ENCODE assay signal across 25 cellular contexts in genomic region chr1:36539526-36539925, GRCh38. TPM values are rescaled to one million over a fixed set of nuclear protein-coding genes. Genes with fewer than 3 reads are reported as not detected.
"Had no signal": no experiment of that assay in that cellular context is flagged by ENCODE, and none has a peak within 500 bp of the region (broad histone marks: within the 10 kb centered on the region; RNA-seq: fewer than 3 reads in every experiment).

No MANE protein-coding gene starts in this region.

- H3K9me3 Mint-ChIP-seq: naive thymus-derived CD4-positive, alpha-beta T cell; nephron progenitor cell; stimulated activated memory B cell treated with anti-CD40 and anti-IgM and Interleukin-4, amounts not matched to agents 10 μg/mL and 1 μg/mL and 100 μg/mL, for 72 hours had no signal

- H3K27me3 ChIP-seq: right lobe of liver, uterus had no signal

- H3K27ac ChIP-seq: epithelial cell of prostate, esophagus muscularis mucosa, gastrocnemius medialis, heart right ventricle, left ventricle myocardium inferior, parathyroid adenoma, psoas muscle, right lobe of liver, spleen, stomach, uterus had no signal

- H3K4me1 ChIP-seq: esophagus muscularis mucosa, gastrocnemius medialis, heart right ventricle, left ventricle myocardium inferior, parathyroid adenoma, psoas muscle, right lobe of liver, spleen, stomach, uterus had no signal

- H3K4me1 Mint-ChIP-seq: naive thymus-derived CD4-positive, alpha-beta T cell; nephron progenitor cell; stimulated activated memory B cell treated with anti-CD40 and anti-IgM and Interleukin-4, amounts not matched to agents 10 μg/mL and 1 μg/mL and 100 μg/mL, for 72 hours had no signal

- H3K27ac Mint-ChIP-seq: naive thymus-derived CD4-positive, alpha-beta T cell; nephron progenitor cell; stimulated activated memory B cell treated with anti-CD40 and anti-IgM and Interleukin-4, amounts not matched to agents 10 μg/mL and 1 μg/mL and 100 μg/mL, for 72 hours had no signal

- H3K36me3 ChIP-seq: esophagus muscularis mucosa, gastrocnemius medialis, heart right ventricle, left ventricle myocardium inferior, right lobe of liver, spleen, stomach, uterus had no signal

- H3K4me3 Mint-ChIP-seq: naive thymus-derived CD4-positive, alpha-beta T cell; nephron progenitor cell; stimulated activated memory B cell treated with anti-CD40 and anti-IgM and Interleukin-4, amounts not matched to agents 10 μg/mL and 1 μg/mL and 100 μg/mL, for 72 hours had no signal

- H3K9ac ChIP-seq: parathyroid adenoma had no signal

- H3K36me3 Mint-ChIP-seq: naive thymus-derived CD4-positive, alpha-beta T cell; stimulated activated memory B cell treated with anti-CD40 and anti-IgM and Interleukin-4, amounts not matched to agents 10 μg/mL and 1 μg/mL and 100 μg/mL, for 72 hours had no signal

- ATAC-seq: gastrocnemius medialis; heart right ventricle; naive thymus-derived CD4-positive, alpha-beta T cell; psoas muscle; right lobe of liver; stimulated activated memory B cell treated with anti-CD40 and anti-IgM and Interleukin-4, amounts not matched to agents 10 μg/mL and 1 μg/mL and 100 μg/mL, for 72 hours had no signal

- DNase-seq: effector memory CD4-positive, alpha-beta T cell; gastrocnemius medialis; heart right ventricle; left ventricle myocardium inferior; mesenchymal stem cell; naive thymus-derived CD4-positive, alpha-beta T cell; nephron progenitor cell; psoas muscle; retina; spleen; stimulated activated CD4-positive, alpha-beta T cell treated with anti-CD3 and anti-CD28 coated beads, Interleukin-15, amount 100 ng/mL, for 24 hours; stimulated activated CD4-positive, alpha-beta T cell treated with anti-CD3 and anti-CD28 coated beads, Interleukin-1b, Interleukin-23, amount 100 ng/mL, for 48 hours; stimulated activated CD4-positive, alpha-beta T cell treated with anti-CD3 and anti-CD28 coated beads, Interleukin-4, amount 100 ng/mL, for 24 hours; stomach; substantia nigra; trophoblast cell; uterus had no signal

- H3K9me3 ChIP-seq: esophagus muscularis mucosa, gastrocnemius medialis, heart right ventricle, left ventricle myocardium inferior, psoas muscle, right lobe of liver, spleen, stomach, uterus had no signal

- H3K4me3 ChIP-seq: esophagus muscularis mucosa, gastrocnemius medialis, heart right ventricle, left ventricle myocardium inferior, lung, psoas muscle, right lobe of liver, spleen, stomach, uterus had no signal

RNA-seq across cellular contexts. Expression of gene CSF3R, which starts 56.8 kb away (rescaled TPM):
- total RNA-seq: fibroblast of villous mesenchyme had no signal
- polyA plus RNA-seq: keratinocyte had no signal
